ENCODE assay signal across 21 cellular contexts in the genomic region with DNA sequence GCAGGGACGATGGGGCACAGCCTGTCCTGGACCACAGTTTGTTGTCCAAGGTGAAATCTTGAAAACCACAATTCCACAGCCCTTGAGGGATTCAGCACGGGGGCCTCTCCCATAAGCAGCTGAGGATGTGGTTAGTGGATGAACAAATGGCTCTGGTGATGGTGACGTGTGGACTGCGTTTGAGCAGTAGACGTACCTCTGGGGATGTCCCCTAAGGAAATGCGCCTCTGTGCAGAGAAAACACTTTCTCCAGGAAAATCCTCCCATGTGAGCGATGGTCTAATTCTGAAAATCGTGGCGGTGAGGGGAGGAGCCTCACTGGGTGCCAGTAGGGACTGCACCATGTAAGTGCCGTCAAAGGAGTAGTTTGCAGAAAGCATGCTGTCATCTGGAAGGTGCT. TPM values are rescaled to one million over a fixed set of nuclear protein-coding genes. Genes with fewer than 3 reads are reported as not detected.
"Had no signal": no experiment of that assay in that cellular context is flagged by ENCODE, and none has a peak within 500 bp of the region (broad histone marks: within the 10 kb centered on the region; RNA-seq: fewer than 3 reads in every experiment).

No MANE protein-coding gene starts in this region.

- H3K9me3 Mint-ChIP-seq: activated CD8-positive, alpha-beta T cell treated with anti-CD3 and anti-CD28 coated beads for 36 hours; activated T-cell treated with anti-CD3 and anti-CD28 coated beads, Interleukin-2, amount 50 U/mL, for 4 hours; naive thymus-derived CD8-positive, alpha-beta T cell; stimulated activated naive CD8-positive, alpha-beta T cell treated with anti-CD3 and anti-CD28 coated beads, Interleukin-15, Interleukin-2, amounts not matched to agents 100 ng/mL and 50 ng/mL, for 24 hours had no signal

- ATAC-seq: activated CD8-positive, alpha-beta T cell treated with anti-CD3 and anti-CD28 coated beads for 36 hours; activated T-cell treated with anti-CD3 and anti-CD28 coated beads, Interleukin-2, amount 50 U/mL, for 4 hours; left lung; naive thymus-derived CD8-positive, alpha-beta T cell; psoas muscle; right lobe of liver had no signal

- H3K36me3 Mint-ChIP-seq: activated naive CD8-positive, alpha-beta T cell; naive thymus-derived CD8-positive, alpha-beta T cell had no signal

- H3K4me3 Mint-ChIP-seq: activated CD8-positive, alpha-beta T cell treated with anti-CD3 and anti-CD28 coated beads for 36 hours; activated naive CD8-positive, alpha-beta T cell; activated T-cell treated with anti-CD3 and anti-CD28 coated beads, Interleukin-2, amount 50 U/mL, for 4 hours; naive thymus-derived CD8-positive, alpha-beta T cell; stimulated activated naive CD8-positive, alpha-beta T cell treated with anti-CD3 and anti-CD28 coated beads, Interleukin-15, Interleukin-2, amounts not matched to agents 100 ng/mL and 50 ng/mL, for 24 hours had no signal

- H3K27me3 ChIP-seq: esophagus muscularis mucosa, left lung, right lobe of liver, suprapubic skin, upper lobe of left lung had no signal

- H3K27ac Mint-ChIP-seq: activated CD8-positive, alpha-beta T cell treated with anti-CD3 and anti-CD28 coated beads for 36 hours; activated naive CD8-positive, alpha-beta T cell; stimulated activated naive CD8-positive, alpha-beta T cell treated with anti-CD3 and anti-CD28 coated beads, Interleukin-15, Interleukin-2, amounts not matched to agents 100 ng/mL and 50 ng/mL, for 24 hours had no signal

- DNase-seq: activated CD4-positive, alpha-beta T cell treated with anti-CD3 and anti-CD28 coated beads for 1 hour; activated CD8-positive, alpha-beta T cell treated with anti-CD3 and anti-CD28 coated beads for 36 hours; activated effector memory CD4-positive, alpha-beta T cell treated with anti-CD3 and anti-CD28 coated beads, Interleukin-2, amount 50 U/mL, for 16 hours; activated T-cell treated with anti-CD3 and anti-CD28 coated beads, Interleukin-2, amount 50 U/mL, for 4 hours; amniotic stem cell; hippocampal formation; naive thymus-derived CD8-positive, alpha-beta T cell; psoas muscle; right lobe of liver; T1000; upper lobe of left lung had no signal

- H3K9me3 ChIP-seq: esophagus muscularis mucosa, left lung, psoas muscle, right lobe of liver, suprapubic skin, upper lobe of left lung had no signal

- H3K4me1 ChIP-seq: esophagus muscularis mucosa, left lung, psoas muscle, suprapubic skin, upper lobe of left lung had no signal

- H3K4me1 Mint-ChIP-seq: naive thymus-derived CD8-positive, alpha-beta T cell had no signal

- H3K27ac ChIP-seq: esophagus muscularis mucosa, left lung, psoas muscle, right lobe of liver, suprapubic skin, upper lobe of left lung had no signal

- H3K36me3 ChIP-seq: right lobe of liver, suprapubic skin, upper lobe of left lung had no signal

- H3K27me3 Mint-ChIP-seq: activated CD8-positive, alpha-beta T cell treated with anti-CD3 and anti-CD28 coated beads for 36 hours; activated naive CD8-positive, alpha-beta T cell; stimulated activated naive CD8-positive, alpha-beta T cell treated with anti-CD3 and anti-CD28 coated beads, Interleukin-15, Interleukin-2, amounts not matched to agents 100 ng/mL and 50 ng/mL, for 24 hours had no signal

- H3K4me3 ChIP-seq: esophagus muscularis mucosa, left lung, psoas muscle, right lobe of liver, suprapubic skin, upper lobe of left lung had no signal

RNA-seq across cellular contexts. Expression of a gene that starts 2.7 kb away (rescaled TPM):
- total RNA-seq: activated CD8-positive, alpha-beta T cell treated with anti-CD3 and anti-CD28 coated beads for 36 hours; activated T-cell treated with anti-CD3 and anti-CD28 coated beads, Interleukin-2, amount 50 U/mL, for 4 hours; cardiac septum; glomerular endothelial cell; left lung; mononuclear cell; naive thymus-derived CD8-positive, alpha-beta T cell; osteocyte; psoas muscle; right lobe of liver; suprapubic skin; upper lobe of left lung had no signal
- polyA plus RNA-seq: keratinocyte; naive thymus-derived CD8-positive, alpha-beta T cell had no signal

RNA-seq across cellular contexts. Expression of a gene that starts 4.3 kb away (rescaled TPM):
- total RNA-seq: activated CD8-positive, alpha-beta T cell treated with anti-CD3 and anti-CD28 coated beads for 36 hours; activated T-cell treated with anti-CD3 and anti-CD28 coated beads, Interleukin-2, amount 50 U/mL, for 4 hours; cardiac septum; esophagus muscularis mucosa; glomerular endothelial cell; mononuclear cell; naive thymus-derived CD8-positive, alpha-beta T cell; osteocyte; psoas muscle had no signal
- polyA plus RNA-seq: naive thymus-derived CD8-positive, alpha-beta T cell had no signal
